ENCODE assay signal across 8 cellular contexts in genomic region chr1:241611063-241611462, GRCh38. TPM values are rescaled to one million over a fixed set of nuclear protein-coding genes. Genes with fewer than 3 reads are reported as not detected.
DNase-seq lines count a peak whose midpoint lies in the region; ATAC-seq and TF ChIP-seq lines count a peak whose summit lies in the region.

No MANE protein-coding gene starts in this region.

- DNase-seq in COLO829 (ENCODE audit: low spot score) (peak; percentile 73), NCI-H2107 (lab: John Stamatoyannopoulos, UW) (peak; percentile 38), Right ventricle myocardium superior (no peak), putamen (ENCODE audit: low spot score) (peak; percentile 56)
- DNase-seq in stimulated activated CD4-positive, alpha-beta T cell treated with anti-CD3 and anti-CD28 coated beads, Interleukin-4, amount 100 ng/mL, for 4 hours, result no peak

- ATAC-seq in GM18870 (IDR thresholded peaks at IDR 0.05; ENCODE audit: unreplicated experiment) (peak; percentile 90), HG03045 (IDR thresholded peaks at IDR 0.05; ENCODE audit: unreplicated experiment) (peak; percentile 89), Right ventricle myocardium superior (ENCODE audit: poor library complexity) (peak; percentile 96)

- intact Hi-C loops in Right ventricle myocardium superior (cut with DNase I), result loop anchor here (10.0 kb wide), 2 partner anchors 224 to 384 kb away; partner anchors contain the start of gene MAP1LC3C

- H3K27ac ChIP-seq in VCaP, result no peak overlapping the region

- peak; percentile 68 for TF ChIP-seq CTCF in VCaP (conservative IDR thresholded peaks at IDR 0.05)

RNA-seq across cellular contexts. Expression of gene CHML, which starts 29.1 kb away (rescaled TPM):
- 6.6 TPM for total RNA-seq in Right ventricle myocardium superior

RNA-seq across cellular contexts. Expression of gene OPN3, which starts 29.1 kb away (rescaled TPM):
- total RNA-seq in Right ventricle myocardium superior, result 5.2 TPM

RNA-seq across cellular contexts. Expression of gene WDR64, which starts 41.0 kb away (rescaled TPM):
- not detected for total RNA-seq in Right ventricle myocardium superior

Comparison
In these comparisons a context has a peak if more than half of its experiments do, and no peak if none do; other contexts are left out.
1. DNase-seq: peak in COLO829 (single experiment), NCI-H2107 (single experiment) and putamen (single experiment); none in Right ventricle myocardium superior (single experiment) and stimulated activated CD4-positive, alpha-beta T cell treated with anti-CD3 and anti-CD28 coated beads, Interleukin-4, amount 100 ng/mL, for 4 hours (0 of 2).
2. Peak in every context shown above with its lines, with median percentiles within 50 percentile points of each other: ATAC-seq.